In genomic region chr6:154234019-154234772, GRCh38 we compare ENCODE assay signal across 11 cellular contexts.
DNase-seq lines count a peak whose midpoint lies in the region; ATAC-seq, FAIRE-seq and TF ChIP-seq lines count a peak whose summit lies in the region.
"Had no signal": no experiment of that assay in that cellular context is flagged by ENCODE, and none has a peak within 500 bp of the region (broad histone marks: within the 10 kb centered on the region; RNA-seq: fewer than 3 reads in every experiment).

No MANE protein-coding gene starts in this region.

- H3K9me3 ChIP-seq in GM23248 (ENCODE audit: low read depth), result no peaks in the 10 kb centered on the region

- H3K79me2 ChIP-seq in GM23248 (ENCODE audit: insufficient read depth), result no peaks in the 10 kb centered on the region

- no peaks in the 10 kb centered on the region for H3K36me3 ChIP-seq in GM23248 (ENCODE audit: low read depth)

- intact Hi-C loops in lower leg skin (cut with DNase I; ENCODE audit: low total_unique reads), result no loop called here

- no peaks in the 10 kb centered on the region for H4K20me1 ChIP-seq in GM23248 (ENCODE audit: insufficient read depth)

- no peak for DNase-seq in GM12892 (ENCODE audit: insufficient read length)
- no peak for DNase-seq in RKO (ENCODE audit: low spot score)
- no peak for DNase-seq in GM23248
- DNase-seq in lower leg skin (ENCODE audit: low spot score in 2 of 2), result no peak
- DNase-seq: DMS 273 treated with DMSO at 0.1 percent for 48 hours, endodermal cell, left cardiac atrium had no signal

- H3K9ac ChIP-seq in GM23248, result no peak overlapping the region

- no peaks in the 10 kb centered on the region for H3F3A ChIP-seq in GM23248 (ENCODE audit: insufficient read depth)

- in situ Hi-C loops in GM23248 (cut with MboI), result no loop called here

- 80 to 92% methylated on average over 4 of the region's 4 CpGs for WGBS in GM23248 (ENCODE audit: low coverage in 1 of 2, low lambda C conversion rate in 2 of 2, missing lambda C conversion rate in 2 of 2), 2 experiments
- WGBS in lower leg skin, 2 donors, result 78 to 90% methylated on average over 4 of the region's 4 CpGs

- H3K27ac ChIP-seq in GM23248, result no peak overlapping the region

- H3K27ac Mint-ChIP-seq in activated naive CD8-positive, alpha-beta T cell, result peak overlapping the region; percentile 95
- H3K27ac Mint-ChIP-seq: endodermal cell had no signal

- no peak for TF ChIP-seq CTCF in lower leg skin (IDR thresholded peaks at IDR 0.05)

- H3K9me3 Mint-ChIP-seq in activated naive CD8-positive, alpha-beta T cell (ENCODE audit: low read depth), result no peaks in the 10 kb centered on the region
- H3K9me3 Mint-ChIP-seq: endodermal cell had no signal

- H3K36me3 Mint-ChIP-seq in activated naive CD8-positive, alpha-beta T cell, result peaks cover 10% of the 10 kb centered on the region

- FAIRE-seq in GM12892 (lab: Jason Lieb, UNC), result no peak

- H3K4me1 Mint-ChIP-seq in activated naive CD8-positive, alpha-beta T cell (ENCODE audit: low read depth), result peaks cover 84% of the 10 kb centered on the region

- H3K27me3 ChIP-seq in GM23248 (replicated peaks; ENCODE audit: insufficient read depth), result 0 out of 2 replicates have a peak, but pooled peaks cover 1% of the 10 kb centered on the region

- peak overlapping the region; percentile 20; the same call in 1 of the 2 replicates for H3K4me3 ChIP-seq in GM08714 (ENCODE audit: low read length)
- no peak overlapping the region for H3K4me3 ChIP-seq in GM23248
- H3K4me3 ChIP-seq in lower leg skin (ENCODE audit: low read depth, poor library complexity, severe bottlenecking), result no peak overlapping the region

- H3K4me3 Mint-ChIP-seq in activated naive CD8-positive, alpha-beta T cell, result peak overlapping the region; percentile 75
- H3K4me3 Mint-ChIP-seq: endodermal cell had no signal

- ATAC-seq in GM19452 (IDR thresholded peaks at IDR 0.05; ENCODE audit: unreplicated experiment) (peak; percentile 61), HG03139 (IDR thresholded peaks at IDR 0.05; ENCODE audit: unreplicated experiment) (peak; percentile 68)

- no peaks in the 10 kb centered on the region for H3K4me1 ChIP-seq in GM23248 (ENCODE audit: insufficient read depth)

- H3K4me2 ChIP-seq in GM23248 (ENCODE audit: unreplicated experiment), result no peak overlapping the region

- no peak overlapping the region for H2AFZ ChIP-seq in GM23248

- H3K27me3 Mint-ChIP-seq in activated naive CD8-positive, alpha-beta T cell, result no peaks in the 10 kb centered on the region

- no peak for TF ChIP-seq POLR2A in GM12892 (IDR thresholded peaks at IDR 0.05; ENCODE audit: low read depth, low read length)
- no peak for TF ChIP-seq POLR2A in lower leg skin (IDR thresholded peaks at IDR 0.05)

- no peaks in the 10 kb centered on the region for H3K9me2 ChIP-seq in GM23248 (ENCODE audit: insufficient read depth)
